Comparison of ENCODE assay signal across 7 cellular contexts in genomic region chr2:10410001-10410671, GRCh38. TPM values are rescaled to one million over a fixed set of nuclear protein-coding genes. Genes with fewer than 3 reads are reported as not detected.
DNase-seq lines count a peak whose midpoint lies in the region; ATAC-seq lines count a peak whose summit lies in the region.

No MANE protein-coding gene starts in this region.

- no CpG with 5 or more reads among the region's 13 CpGs for WGBS in neuronal stem cell (ENCODE audit: extremely low coverage in 2 of 2, insufficient read length in 2 of 2, insufficient replicate concordance in 1 of 2), 2 donors

- no peak overlapping the region for H3K27ac ChIP-seq in neuronal stem cell (replicated peaks; ENCODE audit: low read length)

- H2BK120ac ChIP-seq in neuronal stem cell (ENCODE audit: low read depth, low read length) = no peak overlapping the region

- H3K79me1 ChIP-seq in neuronal stem cell (ENCODE audit: low read depth, low read length) = no peaks in the 10 kb centered on the region

- no peak overlapping the region for H4K8ac ChIP-seq in neuronal stem cell (ENCODE audit: low read depth, low read length)

- H2BK5ac ChIP-seq in neuronal stem cell (ENCODE audit: low read length) = no peak overlapping the region

- no peak overlapping the region for H3K14ac ChIP-seq in neuronal stem cell (ENCODE audit: low read length)

- no peak overlapping the region for H3K23ac ChIP-seq in neuronal stem cell (ENCODE audit: low read depth, low read length, poor library complexity)

- ATAC-seq in GM19324 (IDR thresholded peaks at IDR 0.05; ENCODE audit: low FRiP score, unreplicated experiment) (peak; percentile 54), HG03025 (IDR thresholded peaks at IDR 0.05; ENCODE audit: low FRiP score, unreplicated experiment) (peak; percentile 44)

- no peak overlapping the region for H2AK5ac ChIP-seq in neuronal stem cell (ENCODE audit: low read depth, low read length)

- no peak overlapping the region for H2AFZ ChIP-seq in neuronal stem cell (ENCODE audit: low read length)

- H2BK15ac ChIP-seq in neuronal stem cell (ENCODE audit: low read length) = no peak overlapping the region

- H3K4me2 ChIP-seq in neuronal stem cell (ENCODE audit: insufficient read depth, low read length, poor library complexity, severe bottlenecking) = no peak overlapping the region

- no peak overlapping the region for H3K4me3 ChIP-seq in neuronal stem cell (ENCODE audit: low read length in 2 of 2)

- H3K27me3 ChIP-seq in neuronal stem cell (ENCODE audit: control insufficient read depth in 3 of 3, insufficient read depth in 3 of 3, low read depth in 1 of 3, low read length in 3 of 3) = no peaks in the 10 kb centered on the region

- DNase-seq in OCI-M2 (lab: John Stamatoyannopoulos, UW; ENCODE audit: unreplicated experiment) (peak; percentile 67), retina (peak; percentile 49), NCI-H2196 (lab: John Stamatoyannopoulos, UW; ENCODE audit: unreplicated experiment) (no peak), neuronal stem cell (ENCODE audit: low spot score) (no peak), NCI-H1436 (lab: John Stamatoyannopoulos, UW) (no peak)

- no peak overlapping the region for H3K4ac ChIP-seq in neuronal stem cell (ENCODE audit: low read length)

- H3K36me3 ChIP-seq in neuronal stem cell (replicated peaks in 1 of 2; ENCODE audit: control insufficient read depth in 2 of 2, insufficient read depth in 2 of 2, low read length in 2 of 2) = no peaks in the 10 kb centered on the region

- H3K9ac ChIP-seq in neuronal stem cell (ENCODE audit: low read depth, low read length, poor library complexity) = no peak overlapping the region

- peaks cover 5 to 6% of the 10 kb centered on the region in 2 donors for H3K9me3 ChIP-seq in neuronal stem cell (replicated peaks in 1 of 2; ENCODE audit: control insufficient read depth in 2 of 2, insufficient read depth in 1 of 2, low read depth in 1 of 2, low read length in 2 of 2)

- no peak overlapping the region for H3K18ac ChIP-seq in neuronal stem cell (ENCODE audit: low read length)

- no peak overlapping the region for H2BK12ac ChIP-seq in neuronal stem cell (ENCODE audit: low read length)

- H4K91ac ChIP-seq in neuronal stem cell (ENCODE audit: low read depth, low read length, poor library complexity) = no peak overlapping the region

- peaks cover 1 to 2% of the 10 kb centered on the region in 2 donors for H3K4me1 ChIP-seq in neuronal stem cell (ENCODE audit: control insufficient read depth in 2 of 2, insufficient read depth in 1 of 2, low read depth in 1 of 2, low read length in 2 of 2)

RNA-seq across cellular contexts. Expression of gene ODC1, which starts 38.0 kb away (rescaled TPM):
- polyA plus RNA-seq in neuronal stem cell (2013, experiment 1 of 2) = 196 TPM
- polyA plus RNA-seq in neuronal stem cell (2013, experiment 2 of 2) = 192 TPM

Comparison
In these comparisons a context has a peak if more than half of its experiments do, and no peak if none do; other contexts are left out.
1. DNase-seq: peak in OCI-M2 (single experiment) and retina (single experiment); none in NCI-H2196 (single experiment), neuronal stem cell (single experiment) and NCI-H1436 (single experiment).